1 cellular context compared by ENCODE assay signal in the genomic region with DNA sequence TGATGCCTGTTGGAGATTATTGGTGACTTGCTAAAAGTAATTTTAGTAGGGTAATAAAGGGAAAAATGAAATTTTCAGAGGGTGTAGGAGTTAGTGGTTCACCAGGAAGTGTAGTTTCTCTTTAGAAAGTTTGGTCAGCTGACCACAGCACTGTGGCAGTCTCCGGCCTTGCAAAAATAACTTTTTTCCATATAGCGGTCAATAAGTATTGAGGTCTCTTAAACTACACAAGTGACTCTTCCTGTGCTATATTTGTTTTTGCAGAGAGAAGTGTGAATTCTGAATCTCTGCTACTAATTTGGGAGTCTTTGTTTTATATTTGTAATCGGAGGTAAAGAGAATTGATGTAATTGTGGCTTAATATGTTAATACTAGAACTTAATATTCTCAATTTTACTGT.
TF ChIP-seq lines count a peak whose summit lies in the region.

No MANE protein-coding gene starts in this region.

TF ChIP-seq in GM12878, 131 proteins besides CTCF, POLR2A, EP300 and RAD21 (continued from another document):
- TF ChIP-seq, protein P1, sequence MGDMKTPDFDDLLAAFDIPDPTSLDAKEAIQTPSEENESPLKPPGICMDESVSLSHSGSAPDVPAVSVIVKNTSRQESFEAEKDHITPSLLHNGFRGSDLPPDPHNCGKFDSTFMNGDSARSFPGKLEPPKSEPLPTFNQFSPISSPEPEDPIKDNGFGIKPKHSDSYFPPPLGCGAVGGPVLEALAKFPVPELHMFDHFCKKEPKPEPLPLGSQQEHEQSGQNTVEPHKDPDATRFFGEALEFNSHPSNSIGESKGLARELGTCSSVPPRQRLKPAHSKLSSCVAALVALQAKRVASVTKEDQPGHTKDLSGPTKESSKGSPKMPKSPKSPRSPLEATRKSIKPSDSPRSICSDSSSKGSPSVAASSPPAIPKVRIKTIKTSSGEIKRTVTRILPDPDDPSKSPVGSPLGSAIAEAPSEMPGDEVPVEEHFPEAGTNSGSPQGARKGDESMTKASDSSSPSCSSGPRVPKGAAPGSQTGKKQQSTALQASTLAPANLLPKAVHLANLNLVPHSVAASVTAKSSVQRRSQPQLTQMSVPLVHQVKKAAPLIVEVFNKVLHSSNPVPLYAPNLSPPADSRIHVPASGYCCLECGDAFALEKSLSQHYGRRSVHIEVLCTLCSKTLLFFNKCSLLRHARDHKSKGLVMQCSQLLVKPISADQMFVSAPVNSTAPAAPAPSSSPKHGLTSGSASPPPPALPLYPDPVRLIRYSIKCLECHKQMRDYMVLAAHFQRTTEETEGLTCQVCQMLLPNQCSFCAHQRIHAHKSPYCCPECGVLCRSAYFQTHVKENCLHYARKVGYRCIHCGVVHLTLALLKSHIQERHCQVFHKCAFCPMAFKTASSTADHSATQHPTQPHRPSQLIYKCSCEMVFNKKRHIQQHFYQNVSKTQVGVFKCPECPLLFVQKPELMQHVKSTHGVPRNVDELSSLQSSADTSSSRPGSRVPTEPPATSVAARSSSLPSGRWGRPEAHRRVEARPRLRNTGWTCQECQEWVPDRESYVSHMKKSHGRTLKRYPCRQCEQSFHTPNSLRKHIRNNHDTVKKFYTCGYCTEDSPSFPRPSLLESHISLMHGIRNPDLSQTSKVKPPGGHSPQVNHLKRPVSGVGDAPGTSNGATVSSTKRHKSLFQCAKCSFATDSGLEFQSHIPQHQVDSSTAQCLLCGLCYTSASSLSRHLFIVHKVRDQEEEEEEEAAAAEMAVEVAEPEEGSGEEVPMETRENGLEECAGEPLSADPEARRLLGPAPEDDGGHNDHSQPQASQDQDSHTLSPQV (IDR thresholded peaks at IDR 0.05): no peak
- TF ChIP-seq, protein P2, sequence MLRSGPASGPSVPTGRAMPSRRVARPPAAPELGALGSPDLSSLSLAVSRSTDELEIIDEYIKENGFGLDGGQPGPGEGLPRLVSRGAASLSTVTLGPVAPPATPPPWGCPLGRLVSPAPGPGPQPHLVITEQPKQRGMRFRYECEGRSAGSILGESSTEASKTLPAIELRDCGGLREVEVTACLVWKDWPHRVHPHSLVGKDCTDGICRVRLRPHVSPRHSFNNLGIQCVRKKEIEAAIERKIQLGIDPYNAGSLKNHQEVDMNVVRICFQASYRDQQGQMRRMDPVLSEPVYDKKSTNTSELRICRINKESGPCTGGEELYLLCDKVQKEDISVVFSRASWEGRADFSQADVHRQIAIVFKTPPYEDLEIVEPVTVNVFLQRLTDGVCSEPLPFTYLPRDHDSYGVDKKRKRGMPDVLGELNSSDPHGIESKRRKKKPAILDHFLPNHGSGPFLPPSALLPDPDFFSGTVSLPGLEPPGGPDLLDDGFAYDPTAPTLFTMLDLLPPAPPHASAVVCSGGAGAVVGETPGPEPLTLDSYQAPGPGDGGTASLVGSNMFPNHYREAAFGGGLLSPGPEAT (IDR thresholded peaks at IDR 0.05; ENCODE audit: low read depth): peak; percentile 75
- TF ChIP-seq, protein P3, sequence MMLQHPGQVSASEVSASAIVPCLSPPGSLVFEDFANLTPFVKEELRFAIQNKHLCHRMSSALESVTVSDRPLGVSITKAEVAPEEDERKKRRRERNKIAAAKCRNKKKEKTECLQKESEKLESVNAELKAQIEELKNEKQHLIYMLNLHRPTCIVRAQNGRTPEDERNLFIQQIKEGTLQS (IDR thresholded peaks at IDR 0.05; ENCODE audit: borderline replicate concordance, extremely low read depth, low read depth, low read length): no peak
- TF ChIP-seq RFX5 (IDR thresholded peaks at IDR 0.05; ENCODE audit: low read depth, low read length): no peak
- TF ChIP-seq RBBP5 (conservative IDR thresholded peaks at IDR 0.05): no peak
- TF ChIP-seq, protein P4, sequence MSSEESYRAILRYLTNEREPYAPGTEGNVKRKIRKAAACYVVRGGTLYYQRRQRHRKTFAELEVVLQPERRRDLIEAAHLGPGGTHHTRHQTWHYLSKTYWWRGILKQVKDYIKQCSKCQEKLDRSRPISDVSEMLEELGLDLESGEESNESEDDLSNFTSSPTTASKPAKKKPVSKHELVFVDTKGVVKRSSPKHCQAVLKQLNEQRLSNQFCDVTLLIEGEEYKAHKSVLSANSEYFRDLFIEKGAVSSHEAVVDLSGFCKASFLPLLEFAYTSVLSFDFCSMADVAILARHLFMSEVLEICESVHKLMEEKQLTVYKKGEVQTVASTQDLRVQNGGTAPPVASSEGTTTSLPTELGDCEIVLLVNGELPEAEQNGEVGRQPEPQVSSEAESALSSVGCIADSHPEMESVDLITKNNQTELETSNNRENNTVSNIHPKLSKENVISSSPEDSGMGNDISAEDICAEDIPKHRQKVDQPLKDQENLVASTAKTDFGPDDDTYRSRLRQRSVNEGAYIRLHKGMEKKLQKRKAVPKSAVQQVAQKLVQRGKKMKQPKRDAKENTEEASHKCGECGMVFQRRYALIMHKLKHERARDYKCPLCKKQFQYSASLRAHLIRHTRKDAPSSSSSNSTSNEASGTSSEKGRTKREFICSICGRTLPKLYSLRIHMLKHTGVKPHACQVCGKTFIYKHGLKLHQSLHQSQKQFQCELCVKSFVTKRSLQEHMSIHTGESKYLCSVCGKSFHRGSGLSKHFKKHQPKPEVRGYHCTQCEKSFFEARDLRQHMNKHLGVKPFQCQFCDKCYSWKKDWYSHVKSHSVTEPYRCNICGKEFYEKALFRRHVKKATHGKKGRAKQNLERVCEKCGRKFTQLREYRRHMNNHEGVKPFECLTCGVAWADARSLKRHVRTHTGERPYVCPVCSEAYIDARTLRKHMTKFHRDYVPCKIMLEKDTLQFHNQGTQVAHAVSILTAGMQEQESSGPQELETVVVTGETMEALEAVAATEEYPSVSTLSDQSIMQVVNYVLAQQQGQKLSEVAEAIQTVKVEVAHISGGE (CRISPR knock-in tag; IDR thresholded peaks at IDR 0.05): no peak
- no peak for TF ChIP-seq ESRRA (IDR thresholded peaks at IDR 0.05; ENCODE audit: low read length)
- no peak for TF ChIP-seq ZNF274 (IDR thresholded peaks at IDR 0.05; ENCODE audit: insufficient read depth, insufficient read length)
